ENCODE assay signal across 9 cellular contexts in the genomic region with DNA sequence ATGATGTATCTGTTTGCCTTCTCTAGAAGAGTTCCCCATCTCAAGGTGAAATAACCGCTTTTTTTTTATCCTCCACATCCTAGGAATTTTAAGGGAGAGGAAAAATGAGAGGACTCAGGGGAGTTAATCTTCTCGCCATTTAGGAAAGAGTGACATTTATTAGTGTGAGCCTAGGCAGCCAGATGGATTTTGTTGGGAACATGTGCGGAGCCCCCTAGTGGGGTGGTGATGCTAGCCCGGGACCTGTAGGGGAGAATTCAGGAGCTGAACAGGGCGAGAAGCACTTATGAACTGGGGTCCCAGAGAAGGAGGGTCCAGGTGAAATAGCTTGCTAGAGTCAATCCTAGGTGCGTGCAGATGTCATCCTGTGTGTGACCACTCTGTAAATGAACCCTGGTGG. TPM values are rescaled to one million over a fixed set of nuclear protein-coding genes. Genes with fewer than 3 reads are reported as not detected.
A peak's percentile ranks its signal among the peaks of the same experiment; 100 is the strongest.
DNase-seq lines count a peak whose midpoint lies in the region; ATAC-seq, FAIRE-seq and TF ChIP-seq lines count a peak whose summit lies in the region.
"Had no signal": no experiment of that assay in that cellular context is flagged by ENCODE, and none has a peak within 500 bp of the region (broad histone marks: within the 10 kb centered on the region; RNA-seq: fewer than 3 reads in every experiment).

No MANE protein-coding gene starts in this region.

- H3K27ac Mint-ChIP-seq in astrocyte (ENCODE audit: unreplicated experiment) (no peak overlapping the region), nephron progenitor cell (no peak overlapping the region)

- H3K9me3 Mint-ChIP-seq in astrocyte (ENCODE audit: unreplicated experiment): no peaks in the 10 kb centered on the region
- H3K9me3 Mint-ChIP-seq in nephron progenitor cell: no peaks in the 10 kb centered on the region

- POLR2A ChIA-PET in HEK293T (lab: Yijun Ruan, JAX): interaction anchor here (2.4 kb wide), 1 partner anchor 77 kb away, joined by 12 read pairs; no protein-coding TSS in a partner anchor

- H3K9me3 ChIP-seq in astrocyte (ENCODE audit: insufficient read depth, low read depth, low read length): no peaks in the 10 kb centered on the region

- no peak overlapping the region for H3K27ac ChIP-seq in astrocyte (ENCODE audit: low read depth, low read length)

- H3K4me1 Mint-ChIP-seq in astrocyte (ENCODE audit: low read depth, unreplicated experiment) (peaks cover 1% of the 10 kb centered on the region), nephron progenitor cell (no peaks in the 10 kb centered on the region)

- H3K4me3 ChIP-seq in astrocyte (ENCODE audit: insufficient read depth, low read depth, low read length): no peak overlapping the region

- DNase-seq in DMS 273 (lab: John Stamatoyannopoulos, UW; ENCODE audit: unreplicated experiment) (peak; percentile 59), DMS 273 treated with DMSO at 0.1 percent for 48 hours (lab: John Stamatoyannopoulos, UW) (no peak), HEK293T (ENCODE audit: extremely low spot score) (peak; percentile 65), astrocyte (ENCODE audit: low read depth) (no peak), nephron progenitor cell (peak; percentile 32), H4 (ENCODE audit: low spot score) (no peak)
- DNase-seq in activated naive CD4-positive, alpha-beta T cell treated with anti-CD3 and anti-CD28 coated beads, Interleukin-2, amount 50 U/mL, for 16 hours: no peak
- DNase-seq: 8988T had no signal

- H3K9ac ChIP-seq in astrocyte (ENCODE audit: low read length): no peak overlapping the region

- H2AFZ ChIP-seq in astrocyte (ENCODE audit: low read depth, low read length): no peak overlapping the region

- H3K27me3 Mint-ChIP-seq in astrocyte (ENCODE audit: low read depth, unreplicated experiment): no peaks in the 10 kb centered on the region
- H3K27me3 Mint-ChIP-seq in nephron progenitor cell (ENCODE audit: low read depth, poor library complexity): no peaks in the 10 kb centered on the region

- TF ChIP-seq CTCF in astrocyte (IDR thresholded peaks at IDR 0.05; ENCODE audit: insufficient read depth, low read depth, low read length) (peak; percentile 19), nephron progenitor cell (IDR thresholded peaks at IDR 0.05) (peak; percentile 41)

- peaks cover 63% of the 10 kb centered on the region for H4K20me1 ChIP-seq in astrocyte (ENCODE audit: insufficient read depth, low read length)

- H3K27me3 ChIP-seq in astrocyte (ENCODE audit: insufficient read depth, low read length): no peaks in the 10 kb centered on the region

- H3K36me3 Mint-ChIP-seq in astrocyte (ENCODE audit: low read depth, unreplicated experiment) (peaks cover 9% of the 10 kb centered on the region), nephron progenitor cell (ENCODE audit: low read depth) (no peaks in the 10 kb centered on the region)

- H3K4me3 Mint-ChIP-seq in astrocyte (ENCODE audit: unreplicated experiment) (no peak overlapping the region), nephron progenitor cell (no peak overlapping the region)

- H3K36me3 ChIP-seq in astrocyte (ENCODE audit: insufficient read depth, low read length): peaks cover 12% of the 10 kb centered on the region

- ATAC-seq in GM21528 (IDR thresholded peaks at IDR 0.05; ENCODE audit: low FRiP score, unreplicated experiment): no peak

- CTCF ChIA-PET in HEK293T (lab: Yijun Ruan, JAX): interaction anchor here (0.6 to 1.6 kb wide), 15 partner anchors 9 to 1899 kb away, joined by 3 to 11 read pairs (median 3); no protein-coding TSS in a partner anchor

- H3K4me1 ChIP-seq in astrocyte (ENCODE audit: insufficient read depth, low read length): no peaks in the 10 kb centered on the region

- FAIRE-seq in astrocyte (lab: Jason Lieb, UNC): no peak

- H3K4me2 ChIP-seq in astrocyte (ENCODE audit: low read length): no peak overlapping the region

- peaks cover 44% of the 10 kb centered on the region for H3K79me2 ChIP-seq in astrocyte (ENCODE audit: insufficient read depth, low read length)

TF ChIP-seq in HEK293T, 16 proteins besides CTCF, POLR2A, EP300 and RAD21:
- TF ChIP-seq, protein P1, sequence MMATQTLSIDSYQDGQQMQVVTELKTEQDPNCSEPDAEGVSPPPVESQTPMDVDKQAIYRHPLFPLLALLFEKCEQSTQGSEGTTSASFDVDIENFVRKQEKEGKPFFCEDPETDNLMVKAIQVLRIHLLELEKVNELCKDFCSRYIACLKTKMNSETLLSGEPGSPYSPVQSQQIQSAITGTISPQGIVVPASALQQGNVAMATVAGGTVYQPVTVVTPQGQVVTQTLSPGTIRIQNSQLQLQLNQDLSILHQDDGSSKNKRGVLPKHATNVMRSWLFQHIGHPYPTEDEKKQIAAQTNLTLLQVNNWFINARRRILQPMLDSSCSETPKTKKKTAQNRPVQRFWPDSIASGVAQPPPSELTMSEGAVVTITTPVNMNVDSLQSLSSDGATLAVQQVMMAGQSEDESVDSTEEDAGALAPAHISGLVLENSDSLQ (IDR thresholded peaks at IDR 0.05): peak; percentile 64
- no peak for TF ChIP-seq L3MBTL2 (conservative IDR thresholded peaks at IDR 0.05)
TF ChIP-seq in HEK293T: peak in this region for 1.

RNA-seq across cellular contexts. Expression of a gene that starts 10.7 kb away (rescaled TPM):
- total RNA-seq in astrocyte: 21.5 and 26.7 TPM in 2 replicates
- 2.9 TPM in 2 replicates for total RNA-seq in H4 (2014; rRNA removed; shearing (Covaris generic))

RNA-seq across cellular contexts. Expression of a gene that starts 25.6 kb away (rescaled TPM):
- 1.6 and 1.9 TPM in 2 replicates for total RNA-seq in astrocyte
- total RNA-seq in H4 (2014; rRNA removed; shearing (Covaris generic)): 0.27 TPM in 1 of 2 replicates, not detected in the other

Comparison
In these comparisons a context has a peak if more than half of its experiments do, and no peak if none do; other contexts are left out.
1. DNase-seq: peak in DMS 273 (single experiment), HEK293T (single experiment) and nephron progenitor cell (single experiment); none in DMS 273 treated with DMSO at 0.1 percent for 48 hours (single experiment), astrocyte (single experiment), H4 (single experiment) and activated naive CD4-positive, alpha-beta T cell treated with anti-CD3 and anti-CD28 coated beads, Interleukin-2, amount 50 U/mL, for 16 hours (single experiment).